ENCODE assay signal across 20 cellular contexts in genomic region chr9:90895786-90896185, GRCh38.
DNase-seq lines count a peak whose midpoint lies in the region; ATAC-seq and TF ChIP-seq lines count a peak whose summit lies in the region.
"Had no signal": no experiment of that assay in that cellular context is flagged by ENCODE, and none has a peak within 500 bp of the region (broad histone marks: within the 10 kb centered on the region; RNA-seq: fewer than 3 reads in every experiment).

No MANE protein-coding gene starts in this region.

- no peak for DNase-seq in mesothelial cell of epicardium (ENCODE audit: low spot score in 2 of 2, unreplicated experiment in 2 of 2)
- DNase-seq in type B pancreatic cell (ENCODE audit: extremely low spot score, unreplicated experiment), result no peak
- no peak for DNase-seq in naive thymus-derived CD4-positive, alpha-beta T cell
- no peak for DNase-seq in NCI-H1048 (lab: John Stamatoyannopoulos, UW)
- no peak for DNase-seq in DMS114 treated with DMSO at 0.1 percent for 48 hours (lab: John Stamatoyannopoulos, UW; ENCODE audit: unreplicated experiment)
- DNase-seq: BE2C; CD4-positive, CD25-positive, alpha-beta regulatory T cell; COR-L47; DMS79 treated with DMSO at 0.1 percent for 48 hours; HFFc6; NCI-H1105; NCI-H146; NCI-H2081; NCI-H2171 treated with DMSO at 0.1 percent for 48 hours; NCI-H446; Peyer's patch had no signal

- peaks cover 37% of the 10 kb centered on the region for H3K4me1 ChIP-seq in HUES48 (ENCODE audit: control insufficient read depth, insufficient read depth, low read length)
- H3K4me1 ChIP-seq in ectodermal cell (ENCODE audit: control insufficient read depth, insufficient read depth, low read length), result peaks cover 12% of the 10 kb centered on the region
- H3K4me1 ChIP-seq in naive thymus-derived CD4-positive, alpha-beta T cell (ENCODE audit: control insufficient read depth in 2 of 2, insufficient read depth in 2 of 2, low read length in 2 of 2), result no peaks in the 10 kb centered on the region
- H3K4me1 ChIP-seq: A549, BE2C, Peyer's patch had no signal

- H3K9me3 Mint-ChIP-seq in mesothelial cell of epicardium (no peaks in the 10 kb centered on the region), type B pancreatic cell (no peaks in the 10 kb centered on the region)
- no peaks in the 10 kb centered on the region for H3K9me3 Mint-ChIP-seq in naive thymus-derived CD4-positive, alpha-beta T cell
- H3K9me3 Mint-ChIP-seq: CD4-positive, CD25-positive, alpha-beta regulatory T cell; HFFc6 had no signal

- no peak for TF ChIP-seq CTCF in mesothelial cell of epicardium (IDR thresholded peaks at IDR 0.05; ENCODE audit: unreplicated experiment)
- no peak for TF ChIP-seq CTCF in type B pancreatic cell (conservative IDR thresholded peaks at IDR 0.05)

- intact Hi-C loops in naive thymus-derived CD4-positive, alpha-beta T cell (cut with micrococcal nuclease), result no loop called here

- H3K27me3 ChIP-seq in HUES48 (ENCODE audit: control insufficient read depth, insufficient read depth, low read length), result no peaks in the 10 kb centered on the region
- H3K27me3 ChIP-seq in ectodermal cell (ENCODE audit: control insufficient read depth, insufficient read depth, low read length, poor library complexity, severe bottlenecking), result no peaks in the 10 kb centered on the region
- H3K27me3 ChIP-seq in naive thymus-derived CD4-positive, alpha-beta T cell (ENCODE audit: control insufficient read depth in 2 of 2, insufficient read depth in 2 of 2, low read length in 2 of 2), result no peaks in the 10 kb centered on the region
- H3K27me3 ChIP-seq: Peyer's patch had no signal

- CTCF ChIA-PET in naive thymus-derived CD4-positive, alpha-beta T cell (lab: Charles Lee), result no interaction called here

- H3K36me3 ChIP-seq in HUES48 (ENCODE audit: control insufficient read depth, insufficient read depth, low read length) (no peaks in the 10 kb centered on the region), ectodermal cell (ENCODE audit: control insufficient read depth, insufficient read depth, low read length) (no peaks in the 10 kb centered on the region)
- no peaks in the 10 kb centered on the region for H3K36me3 ChIP-seq in naive thymus-derived CD4-positive, alpha-beta T cell (ENCODE audit: control insufficient read depth in 2 of 3, insufficient read depth in 3 of 3, low read length in 3 of 3)
- H3K36me3 ChIP-seq: BE2C, SJCRH30 had no signal

- H3K9me3 ChIP-seq in HUES48 (ENCODE audit: control insufficient read depth, insufficient read depth, low read length), result no peaks in the 10 kb centered on the region
- no peaks in the 10 kb centered on the region for H3K9me3 ChIP-seq in ectodermal cell (ENCODE audit: control insufficient read depth, low read length)
- no peaks in the 10 kb centered on the region for H3K9me3 ChIP-seq in naive thymus-derived CD4-positive, alpha-beta T cell (ENCODE audit: control insufficient read depth in 2 of 3, low read length in 3 of 3)
- H3K9me3 ChIP-seq: A549, BE2C, Peyer's patch, SJCRH30 had no signal

- H3K4me3 ChIP-seq in HUES48 (ENCODE audit: low read depth, low read length) (no peak overlapping the region), ectodermal cell (ENCODE audit: insufficient read depth, low read depth, low read length) (no peak overlapping the region)
- no peak overlapping the region for H3K4me3 ChIP-seq in naive thymus-derived CD4-positive, alpha-beta T cell (ENCODE audit: low read length)
- H3K4me3 ChIP-seq: A549, Peyer's patch, SJCRH30 had no signal

- no peak overlapping the region for H3K9ac ChIP-seq in HUES48 (ENCODE audit: low read depth, low read length)

- no peak overlapping the region for H3K4me3 Mint-ChIP-seq in mesothelial cell of epicardium
- H3K4me3 Mint-ChIP-seq in type B pancreatic cell, result no peak overlapping the region
- no peak overlapping the region for H3K4me3 Mint-ChIP-seq in naive thymus-derived CD4-positive, alpha-beta T cell
- H3K4me3 Mint-ChIP-seq: CD4-positive, CD25-positive, alpha-beta regulatory T cell; HFFc6 had no signal

- no peak for ATAC-seq in naive thymus-derived CD4-positive, alpha-beta T cell

- H3K36me3 Mint-ChIP-seq in mesothelial cell of epicardium (no peaks in the 10 kb centered on the region), type B pancreatic cell (no peaks in the 10 kb centered on the region)
- H3K36me3 Mint-ChIP-seq in naive thymus-derived CD4-positive, alpha-beta T cell, result no peaks in the 10 kb centered on the region
- H3K36me3 Mint-ChIP-seq: CD4-positive, CD25-positive, alpha-beta regulatory T cell had no signal

- H3K4me1 Mint-ChIP-seq in mesothelial cell of epicardium, result peaks cover 7% of the 10 kb centered on the region
- peaks cover 17% of the 10 kb centered on the region for H3K4me1 Mint-ChIP-seq in type B pancreatic cell (ENCODE audit: unreplicated experiment)
- H3K4me1 Mint-ChIP-seq in naive thymus-derived CD4-positive, alpha-beta T cell, result no peaks in the 10 kb centered on the region
- H3K4me1 Mint-ChIP-seq: CD4-positive, CD25-positive, alpha-beta regulatory T cell had no signal

- peak overlapping the region; percentile 2 for H3K27ac ChIP-seq in HUES48 (ENCODE audit: low read depth, low read length)
- H3K27ac ChIP-seq in ectodermal cell (ENCODE audit: insufficient read depth, low read depth, low read length, poor library complexity, severe bottlenecking), result peak overlapping the region; percentile 32
- no peak overlapping the region for H3K27ac ChIP-seq in naive thymus-derived CD4-positive, alpha-beta T cell (ENCODE audit: low read depth, low read length)
- H3K27ac ChIP-seq: A549, Peyer's patch, SJCRH30 had no signal

- H3K27ac Mint-ChIP-seq in mesothelial cell of epicardium (peak overlapping the region; percentile 6), type B pancreatic cell (peak overlapping the region; percentile 41)
- no peak overlapping the region for H3K27ac Mint-ChIP-seq in naive thymus-derived CD4-positive, alpha-beta T cell
- H3K27ac Mint-ChIP-seq: CD4-positive, CD25-positive, alpha-beta regulatory T cell; HFFc6 had no signal

- POLR2A ChIA-PET in naive thymus-derived CD4-positive, alpha-beta T cell (lab: Charles Lee), result no interaction called here

- H3K27me3 Mint-ChIP-seq in mesothelial cell of epicardium (ENCODE audit: low read depth) (no peaks in the 10 kb centered on the region), type B pancreatic cell (no peaks in the 10 kb centered on the region)
- peaks cover 0 to 3% (median 0%) of the 10 kb centered on the region in 5 donors for H3K27me3 Mint-ChIP-seq in naive thymus-derived CD4-positive, alpha-beta T cell

- 61 to 76% methylated on average over 7 of the region's 7 CpGs for WGBS in ectodermal cell, 2 experiments

Comparison
In these comparisons a context has a peak if more than half of its experiments do, and no peak if none do; other contexts are left out.
1. H3K27ac Mint-ChIP-seq: peak in mesothelial cell of epicardium (single experiment) and type B pancreatic cell (single experiment); none in naive thymus-derived CD4-positive, alpha-beta T cell (0 of 9).